In genomic region chr5:154312571-154312970, GRCh38 we compare ENCODE assay signal across 23 cellular contexts.
DNase-seq lines count a peak whose midpoint lies in the region; ATAC-seq and TF ChIP-seq lines count a peak whose summit lies in the region.
"Had no signal": no experiment of that assay in that cellular context is flagged by ENCODE, and none has a peak within 500 bp of the region (broad histone marks: within the 10 kb centered on the region; RNA-seq: fewer than 3 reads in every experiment).

No MANE protein-coding gene starts in this region.

- peaks cover 4% of the 10 kb centered on the region for H3K36me3 Mint-ChIP-seq in chondrocyte (ENCODE audit: low read depth)
- peaks cover 10% of the 10 kb centered on the region for H3K36me3 Mint-ChIP-seq in activated CD8-positive, alpha-beta T cell treated with anti-CD3 and anti-CD28 coated beads for 36 hours (ENCODE audit: low read depth)

- POLR2A ChIA-PET in activated CD8-positive, alpha-beta T cell treated with anti-CD3 and anti-CD28 coated beads for 36 hours (lab: Charles Lee), result no interaction called here

- no peaks in the 10 kb centered on the region; the same call in 1 of the 2 replicates for H3K9me3 ChIP-seq in MG63
- H3K9me3 ChIP-seq: transverse colon had no signal

- no peak overlapping the region for H3K4me3 ChIP-seq in AG10803 (ENCODE audit: low read length)
- no peak overlapping the region for H3K4me3 ChIP-seq in MG63
- H3K4me3 ChIP-seq: cardiac muscle cell, K562, transverse colon had no signal

- no peaks in the 10 kb centered on the region for H3K9me3 Mint-ChIP-seq in chondrocyte (ENCODE audit: low read depth)
- H3K9me3 Mint-ChIP-seq in activated CD8-positive, alpha-beta T cell treated with anti-CD3 and anti-CD28 coated beads for 36 hours, result no peaks in the 10 kb centered on the region
- H3K9me3 Mint-ChIP-seq: activated naive CD8-positive, alpha-beta T cell treated with anti-CD3 and anti-CD28 coated beads, Interleukin-2, amount 10 ng/mL, durations not matched to agents 7 days and 5 days; CD8-positive, alpha-beta memory T cell had no signal

- intact Hi-C loops in activated CD8-positive, alpha-beta T cell treated with anti-CD3 and anti-CD28 coated beads for 36 hours (cut with micrococcal nuclease), result no loop called here

- CTCF ChIA-PET in activated CD8-positive, alpha-beta T cell treated with anti-CD3 and anti-CD28 coated beads for 36 hours (lab: Charles Lee), result interaction anchor here (0.6 kb wide), 2 partner anchors 9 to 20 kb away, joined by 3 read pairs; no protein-coding TSS in a partner anchor

- TF ChIP-seq CTCF in AG10803 (conservative IDR thresholded peaks at IDR 0.05; ENCODE audit: low read length) (no peak), chondrocyte (IDR thresholded peaks at IDR 0.05) (no peak), GM13977 (IDR thresholded peaks at IDR 0.05; ENCODE audit: extremely low read depth, insufficient read depth, missing control alignments) (no peak)
- TF ChIP-seq CTCF in activated CD8-positive, alpha-beta T cell treated with anti-CD3 and anti-CD28 coated beads for 36 hours (IDR thresholded peaks at IDR 0.05), result no peak

- no peaks in the 10 kb centered on the region for H3K27me3 ChIP-seq in MG63
- H3K27me3 ChIP-seq: cardiac muscle cell, transverse colon had no signal

- H3K27me3 Mint-ChIP-seq in chondrocyte (ENCODE audit: low read depth), result no peaks in the 10 kb centered on the region
- no peaks in the 10 kb centered on the region for H3K27me3 Mint-ChIP-seq in activated CD8-positive, alpha-beta T cell treated with anti-CD3 and anti-CD28 coated beads for 36 hours
- H3K27me3 Mint-ChIP-seq: activated naive CD8-positive, alpha-beta T cell treated with anti-CD3 and anti-CD28 coated beads, Interleukin-2, amount 10 ng/mL, durations not matched to agents 7 days and 5 days; CD8-positive, alpha-beta memory T cell had no signal

- peaks cover 59% of the 10 kb centered on the region for H3K4me1 Mint-ChIP-seq in chondrocyte (ENCODE audit: low read depth)
- H3K4me1 Mint-ChIP-seq in activated CD8-positive, alpha-beta T cell treated with anti-CD3 and anti-CD28 coated beads for 36 hours (ENCODE audit: low read depth), result peaks cover 35% of the 10 kb centered on the region

- ATAC-seq in activated CD8-positive, alpha-beta T cell treated with anti-CD3 and anti-CD28 coated beads for 36 hours, result no peak
- ATAC-seq: K562 had no signal

- peak overlapping the region; percentile 74 for H3K27ac Mint-ChIP-seq in chondrocyte (ENCODE audit: unreplicated experiment)
- H3K27ac Mint-ChIP-seq in activated CD8-positive, alpha-beta T cell treated with anti-CD3 and anti-CD28 coated beads for 36 hours, result no peak overlapping the region
- H3K27ac Mint-ChIP-seq: activated naive CD8-positive, alpha-beta T cell treated with anti-CD3 and anti-CD28 coated beads, Interleukin-2, amount 10 ng/mL, durations not matched to agents 7 days and 5 days had no signal

- DNase-seq in AG10803 (ENCODE audit: low read depth) (peak; percentile 29), MG63 (peak; percentile 53), chondrocyte (ENCODE audit: low spot score) (no peak), iris pigment epithelial cell (ENCODE audit: low read depth) (peak; percentile 47), GM13977 (ENCODE audit: low spot score) (no peak), cerebellum (ENCODE audit: low spot score) (no peak), NCI-H446 treated with DMSO at 0.1 percent for 48 hours (lab: John Stamatoyannopoulos, UW) (no peak)
- no peak for DNase-seq in activated CD8-positive, alpha-beta T cell treated with anti-CD3 and anti-CD28 coated beads for 36 hours
- DNase-seq: ACHN; activated CD4-positive, alpha-beta T cell treated with anti-CD3 and anti-CD28 coated beads for 1 hour; activated naive CD8-positive, alpha-beta T cell treated with anti-CD3 and anti-CD28 coated beads, Interleukin-2, amount 10 ng/mL, durations not matched to agents 7 days and 5 days; CD8-positive, alpha-beta memory T cell; DMS79; H7; NCI-H1092; NCI-H2107; NCI-H69; nucleus accumbens; stimulated activated naive CD4-positive, alpha-beta T cell; T1000; transverse colon had no signal

- no peak overlapping the region for H3K4me3 Mint-ChIP-seq in chondrocyte (ENCODE audit: unreplicated experiment)
- no peak overlapping the region for H3K4me3 Mint-ChIP-seq in activated CD8-positive, alpha-beta T cell treated with anti-CD3 and anti-CD28 coated beads for 36 hours
- H3K4me3 Mint-ChIP-seq: activated naive CD8-positive, alpha-beta T cell treated with anti-CD3 and anti-CD28 coated beads, Interleukin-2, amount 10 ng/mL, durations not matched to agents 7 days and 5 days had no signal

- in situ Hi-C loops in GM13977 (cut with MboI; ENCODE audit: low pct_unique_long_range_greater_than_20kb, low sequenced_read_pairs, unreplicated experiment), result no loop called here

- no peaks in the 10 kb centered on the region for H3K36me3 ChIP-seq in MG63
- H3K36me3 ChIP-seq: cardiac muscle cell, transverse colon had no signal

Comparison
In these comparisons a context has a peak if more than half of its experiments do, and no peak if none do; other contexts are left out.
1. DNase-seq: peak in AG10803 (single experiment), MG63 (single experiment) and iris pigment epithelial cell (single experiment); none in chondrocyte (single experiment), GM13977 (single experiment), cerebellum (single experiment), NCI-H446 treated with DMSO at 0.1 percent for 48 hours (single experiment) and activated CD8-positive, alpha-beta T cell treated with anti-CD3 and anti-CD28 coated beads for 36 hours (single experiment).